Comparison of ENCODE assay signal across 8 cellular contexts in genomic region chr11:18853086-18853720, GRCh38.
DNase-seq lines count a peak whose midpoint lies in the region; ATAC-seq and TF ChIP-seq lines count a peak whose summit lies in the region.

No MANE protein-coding gene starts in this region.

- no peaks in the 10 kb centered on the region for H3K27me3 ChIP-seq in mesendoderm (ENCODE audit: insufficient read depth, low read length, poor library complexity)
- H3K27me3 ChIP-seq in vagina: no peaks in the 10 kb centered on the region

- H3K4me3 ChIP-seq in mesendoderm (ENCODE audit: low read length) (no peak overlapping the region), vagina (no peak overlapping the region)

- H3K56ac ChIP-seq in mesendoderm (ENCODE audit: low read length): no peak overlapping the region

- TF ChIP-seq POLR2A in vagina (IDR thresholded peaks at IDR 0.05): no peak

- no CpG with 5 or more reads among the region's 5 CpGs for WGBS in mesendoderm (ENCODE audit: extremely low coverage, insufficient coverage, low lambda C conversion rate)

- H4K5ac ChIP-seq in mesendoderm (ENCODE audit: low read length): no peak overlapping the region

- in situ Hi-C loops in G401 (cut with HindIII; ENCODE audit: low sequenced_read_pairs): no loop called here

- no peaks in the 10 kb centered on the region for H3K79me2 ChIP-seq in mesendoderm (ENCODE audit: control insufficient read depth, insufficient read depth, low read length)

- no peaks in the 10 kb centered on the region for H3K36me3 ChIP-seq in mesendoderm (ENCODE audit: control insufficient read depth, insufficient read depth, low read length)
- no peaks in the 10 kb centered on the region for H3K36me3 ChIP-seq in vagina

- H3K4me1 ChIP-seq in mesendoderm (ENCODE audit: control insufficient read depth, low read depth, low read length) (no peaks in the 10 kb centered on the region), vagina (no peaks in the 10 kb centered on the region)

- H3K27ac ChIP-seq in mesendoderm (ENCODE audit: low read depth, low read length) (no peak overlapping the region), vagina (no peak overlapping the region)

- TF ChIP-seq CTCF in vagina (IDR thresholded peaks at IDR 0.05): no peak

- no peaks in the 10 kb centered on the region for H3K9me3 ChIP-seq in vagina

- peak; percentile 2 for DNase-seq in G401 (ENCODE audit: low spot score)
- peak; percentile 12 for DNase-seq in LHCN-M2 (ENCODE audit: low read depth)
- peak; percentile 36 for DNase-seq in amniotic epithelial cell (ENCODE audit: low read depth)
- peak; percentile 80 for DNase-seq in mesendoderm
- no peak for DNase-seq in SIG-M5 (lab: John Stamatoyannopoulos, UW)
- no peak for DNase-seq in vagina (ENCODE audit: extremely low spot score in 2 of 2)
- DNase-seq in sciatic nerve (ENCODE audit: low spot score): no peak

- no peak overlapping the region for H3K4me2 ChIP-seq in mesendoderm (ENCODE audit: low read length)

- intact Hi-C loops in vagina (cut with DNase I): no loop called here
- intact Hi-C loops in sciatic nerve (cut with DNase I): no loop called here

- no peaks in the 10 kb centered on the region for H3K79me1 ChIP-seq in mesendoderm (ENCODE audit: low read length)

- no peak overlapping the region for H2BK15ac ChIP-seq in mesendoderm (replicated peaks; ENCODE audit: low read depth)

- no peak overlapping the region for H4K8ac ChIP-seq in mesendoderm (ENCODE audit: low read depth, low read length)

- no peak overlapping the region for H3K18ac ChIP-seq in mesendoderm (ENCODE audit: low read length)

- no peak overlapping the region for H3K4ac ChIP-seq in mesendoderm (ENCODE audit: low read depth, low read length)

- no peak overlapping the region for H3K23ac ChIP-seq in mesendoderm (ENCODE audit: low read length)

- peak; percentile 85 for ATAC-seq in GM21447 (IDR thresholded peaks at IDR 0.05; ENCODE audit: unreplicated experiment)
- no peak for ATAC-seq in sciatic nerve

- H2BK120ac ChIP-seq in mesendoderm (ENCODE audit: low read depth, low read length): no peak overlapping the region

- H2BK5ac ChIP-seq in mesendoderm (ENCODE audit: low read length): no peak overlapping the region

- H3K9ac ChIP-seq in mesendoderm (ENCODE audit: low read length): no peak overlapping the region

- no peak overlapping the region for H2AK5ac ChIP-seq in mesendoderm (ENCODE audit: low read length)

Comparison
In these comparisons a context has a peak if more than half of its experiments do, and no peak if none do; other contexts are left out.
1. DNase-seq: peak in G401 (single experiment), LHCN-M2 (single experiment), amniotic epithelial cell (single experiment) and mesendoderm (single experiment); none in SIG-M5 (single experiment), vagina (0 of 2) and sciatic nerve (single experiment).